ENCODE assay signal across 15 cellular contexts in the genomic region with DNA sequence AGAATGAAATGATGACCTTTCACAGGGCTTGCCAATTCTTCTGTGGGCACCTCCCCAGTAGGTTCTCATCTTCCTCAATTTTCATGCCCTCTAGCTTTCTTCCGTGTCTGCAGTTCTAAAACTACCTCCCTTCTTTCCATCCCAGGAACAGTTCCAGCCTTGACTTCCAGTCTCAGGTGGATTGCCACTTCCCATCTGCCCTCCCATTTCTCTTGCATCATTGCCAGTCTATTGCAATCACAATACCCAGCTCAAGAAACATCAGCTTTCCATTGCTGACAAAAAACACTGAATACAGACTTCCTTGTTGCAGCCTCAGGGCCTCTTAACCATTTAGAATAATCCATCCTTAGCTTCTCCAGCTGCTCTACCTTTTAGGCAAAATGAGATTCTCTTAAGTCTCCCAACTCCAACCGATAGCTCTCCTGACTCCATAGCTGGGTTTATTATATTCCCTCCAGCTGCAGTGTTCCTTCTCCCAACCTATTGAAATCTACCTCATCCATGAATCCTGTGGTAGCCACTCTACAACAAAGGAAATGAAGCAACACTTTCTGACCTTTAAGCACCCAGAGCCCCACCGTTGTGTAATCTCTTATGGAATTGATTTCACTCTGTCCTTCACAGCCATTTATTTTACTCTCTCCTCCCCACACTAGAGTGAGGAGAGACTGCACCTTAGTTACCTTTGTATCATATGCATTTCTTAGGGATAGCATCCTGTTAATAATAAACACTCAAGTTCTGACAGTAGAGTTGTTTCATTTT.
DNase-seq lines count a peak whose midpoint lies in the region; ATAC-seq and TF ChIP-seq lines count a peak whose summit lies in the region.
"Had no signal": no experiment of that assay in that cellular context is flagged by ENCODE, and none has a peak within 500 bp of the region (broad histone marks: within the 10 kb centered on the region; RNA-seq: fewer than 3 reads in every experiment).

No MANE protein-coding gene starts in this region.

- TF ChIP-seq CTCF in activated CD8-positive, alpha-beta T cell treated with anti-CD3 and anti-CD28 coated beads for 36 hours (IDR thresholded peaks at IDR 0.05), result no peak
- TF ChIP-seq CTCF in fibroblast of the aortic adventitia (IDR thresholded peaks at IDR 0.05; ENCODE audit: insufficient read depth, low read length), result no peak
- no peak for TF ChIP-seq CTCF in stomach (IDR thresholded peaks at IDR 0.05)
- no peak for TF ChIP-seq CTCF in dorsolateral prefrontal cortex (IDR thresholded peaks at IDR 0.05 in 54 of 56, conservative IDR thresholded peaks at IDR 0.05 in 2 of 56; ENCODE audit: low read depth in 1 of 56, partially characterized antibody in 56 of 56)

- no peaks in the 10 kb centered on the region for H3K36me3 Mint-ChIP-seq in activated CD8-positive, alpha-beta T cell treated with anti-CD3 and anti-CD28 coated beads, Interleukin-2, amount 10 ng/mL, durations not matched to agents 7 days and 5 days (ENCODE audit: low read depth)
- no peaks in the 10 kb centered on the region for H3K36me3 Mint-ChIP-seq in activated CD8-positive, alpha-beta T cell treated with anti-CD3 and anti-CD28 coated beads for 36 hours (ENCODE audit: low read depth)
- H3K36me3 Mint-ChIP-seq: stimulated activated naive B cell treated with anti-CD40 and anti-IgM and Interleukin-4, amounts not matched to agents 10 μg/mL and 1 μg/mL and 100 μg/mL, for 72 hours had no signal

- peak overlapping the region; percentile 13 for H3K27ac Mint-ChIP-seq in activated CD8-positive, alpha-beta T cell treated with anti-CD3 and anti-CD28 coated beads, Interleukin-2, amount 10 ng/mL, durations not matched to agents 7 days and 5 days
- no peak overlapping the region for H3K27ac Mint-ChIP-seq in activated CD8-positive, alpha-beta T cell treated with anti-CD3 and anti-CD28 coated beads for 36 hours
- H3K27ac Mint-ChIP-seq: GM23338; stimulated activated naive B cell treated with anti-CD40 and anti-IgM and Interleukin-4, amounts not matched to agents 10 μg/mL and 1 μg/mL and 100 μg/mL, for 72 hours had no signal

- no peaks in the 10 kb centered on the region for H3K9me3 ChIP-seq in stomach

- H3K4me1 ChIP-seq in stomach, result peaks cover 32 to 61% (median 43%) of the 10 kb centered on the region in 4 donors

- intact Hi-C loops in activated CD8-positive, alpha-beta T cell treated with anti-CD3 and anti-CD28 coated beads for 36 hours (cut with micrococcal nuclease), result no loop called here
- intact Hi-C loops in stomach (cut with DNase I; ENCODE audit: low total_unique reads), result no loop called here
- intact Hi-C loops in dorsolateral prefrontal cortex (cut with DNase I), result no loop called here

- H3K4me1 Mint-ChIP-seq in activated CD8-positive, alpha-beta T cell treated with anti-CD3 and anti-CD28 coated beads, Interleukin-2, amount 10 ng/mL, durations not matched to agents 7 days and 5 days (ENCODE audit: low read depth), result peaks cover 13% of the 10 kb centered on the region
- H3K4me1 Mint-ChIP-seq in activated CD8-positive, alpha-beta T cell treated with anti-CD3 and anti-CD28 coated beads for 36 hours (ENCODE audit: low read depth), result peaks cover 16% of the 10 kb centered on the region

- 46 to 76% (median 68%) methylated on average over 3 of the region's 3 CpGs for WGBS in stomach, 5 donors

- H3K27me3 ChIP-seq in stomach (no peaks in the 10 kb centered on the region), dorsolateral prefrontal cortex (no peaks in the 10 kb centered on the region)

- no peak for DNase-seq in activated CD8-positive, alpha-beta T cell treated with anti-CD3 and anti-CD28 coated beads, Interleukin-2, amount 10 ng/mL, durations not matched to agents 7 days and 5 days
- no peak for DNase-seq in activated CD8-positive, alpha-beta T cell treated with anti-CD3 and anti-CD28 coated beads for 36 hours
- peak; percentile 33 for DNase-seq in NCI-H69 (lab: John Stamatoyannopoulos, UW)
- peak; percentile 36 for DNase-seq in fibroblast of the aortic adventitia (ENCODE audit: low read depth)
- DNase-seq in stomach, result no peak
- no peak for DNase-seq in dorsolateral prefrontal cortex
- DNase-seq: erythroblast; KBM-7; NCI-H748 treated with DMSO at 0.1 percent for 48 hours; occipital lobe; stimulated activated naive B cell treated with anti-CD40 and anti-IgM and Interleukin-4, amounts not matched to agents 10 μg/mL and 1 μg/mL and 100 μg/mL, for 72 hours; T-helper 2 cell had no signal

- ATAC-seq in activated CD8-positive, alpha-beta T cell treated with anti-CD3 and anti-CD28 coated beads, Interleukin-2, amount 10 ng/mL, durations not matched to agents 7 days and 5 days, result no peak
- ATAC-seq in activated CD8-positive, alpha-beta T cell treated with anti-CD3 and anti-CD28 coated beads for 36 hours, result no peak
- ATAC-seq in GM21360 (IDR thresholded peaks at IDR 0.05; ENCODE audit: unreplicated experiment), result no peak
- ATAC-seq in GM18873 (IDR thresholded peaks at IDR 0.05; ENCODE audit: low FRiP score, unreplicated experiment), result no peak
- ATAC-seq: GM23338 had no signal

- TF ChIP-seq POLR2A in stomach (IDR thresholded peaks at IDR 0.05), result no peak

- H3K4me3 Mint-ChIP-seq in activated CD8-positive, alpha-beta T cell treated with anti-CD3 and anti-CD28 coated beads, Interleukin-2, amount 10 ng/mL, durations not matched to agents 7 days and 5 days, result no peak overlapping the region
- no peak overlapping the region for H3K4me3 Mint-ChIP-seq in activated CD8-positive, alpha-beta T cell treated with anti-CD3 and anti-CD28 coated beads for 36 hours
- H3K4me3 Mint-ChIP-seq: GM23338; stimulated activated naive B cell treated with anti-CD40 and anti-IgM and Interleukin-4, amounts not matched to agents 10 μg/mL and 1 μg/mL and 100 μg/mL, for 72 hours had no signal

- CTCF ChIA-PET in activated CD8-positive, alpha-beta T cell treated with anti-CD3 and anti-CD28 coated beads, Interleukin-2, amount 10 ng/mL, durations not matched to agents 7 days and 5 days (lab: Charles Lee), result interaction anchor here (1.0 to 1.4 kb wide), 2 partner anchors 241 to 287 kb away, joined by 3 to 4 read pairs; no protein-coding TSS in a partner anchor
- CTCF ChIA-PET in activated CD8-positive, alpha-beta T cell treated with anti-CD3 and anti-CD28 coated beads for 36 hours (lab: Charles Lee), result interaction anchor here (1.5 to 1.6 kb wide), 2 partner anchors 11 to 247 kb away, joined by 3 to 5 read pairs; no protein-coding TSS in a partner anchor

- H3K27me3 Mint-ChIP-seq in activated CD8-positive, alpha-beta T cell treated with anti-CD3 and anti-CD28 coated beads, Interleukin-2, amount 10 ng/mL, durations not matched to agents 7 days and 5 days (ENCODE audit: low read depth), result peaks cover 20% of the 10 kb centered on the region
- peaks cover 23% of the 10 kb centered on the region for H3K27me3 Mint-ChIP-seq in activated CD8-positive, alpha-beta T cell treated with anti-CD3 and anti-CD28 coated beads for 36 hours

- H3K9me3 Mint-ChIP-seq in activated CD8-positive, alpha-beta T cell treated with anti-CD3 and anti-CD28 coated beads, Interleukin-2, amount 10 ng/mL, durations not matched to agents 7 days and 5 days (ENCODE audit: insufficient read depth), result no peaks in the 10 kb centered on the region
- no peaks in the 10 kb centered on the region for H3K9me3 Mint-ChIP-seq in activated CD8-positive, alpha-beta T cell treated with anti-CD3 and anti-CD28 coated beads for 36 hours
- H3K9me3 Mint-ChIP-seq: GM23338; stimulated activated naive B cell treated with anti-CD40 and anti-IgM and Interleukin-4, amounts not matched to agents 10 μg/mL and 1 μg/mL and 100 μg/mL, for 72 hours had no signal

- H3K36me3 ChIP-seq in stomach, result no peaks in the 10 kb centered on the region

- no peak overlapping the region for H3K4me3 ChIP-seq in fibroblast of the aortic adventitia (ENCODE audit: low read depth, low read length)
- H3K4me3 ChIP-seq in stomach, result no peak overlapping the region
- peak overlapping the region in 1 of 59 donors; percentile 20 for H3K4me3 ChIP-seq in dorsolateral prefrontal cortex
- H3K4me3 ChIP-seq: GM23338 had no signal

- no peak for TF ChIP-seq EP300 in stomach (IDR thresholded peaks at IDR 0.05)

- POLR2A ChIA-PET in activated CD8-positive, alpha-beta T cell treated with anti-CD3 and anti-CD28 coated beads, Interleukin-2, amount 10 ng/mL, durations not matched to agents 7 days and 5 days (lab: Charles Lee), result no interaction called here
- POLR2A ChIA-PET in activated CD8-positive, alpha-beta T cell treated with anti-CD3 and anti-CD28 coated beads for 36 hours (lab: Charles Lee), result interaction anchor here (0.6 kb wide), 1 partner anchor 18 kb away, joined by 3 read pairs; no protein-coding TSS in a partner anchor

- H3K27ac ChIP-seq in stomach (peak overlapping the region in 4 of 5 donors; percentile 8 to 66 (median 55)), dorsolateral prefrontal cortex (peak overlapping the region in 25 of 59 donors; percentile 6 to 85 (median 42))

Comparison
In these comparisons a context has a peak if more than half of its experiments do, and no peak if none do; other contexts are left out.
1. DNase-seq: peak in NCI-H69 (single experiment) and fibroblast of the aortic adventitia (single experiment); none in activated CD8-positive, alpha-beta T cell treated with anti-CD3 and anti-CD28 coated beads, Interleukin-2, amount 10 ng/mL, durations not matched to agents 7 days and 5 days (single experiment), activated CD8-positive, alpha-beta T cell treated with anti-CD3 and anti-CD28 coated beads for 36 hours (single experiment), stomach (single experiment) and dorsolateral prefrontal cortex (0 of 10).